Comparison of ENCODE assay signal across 16 cellular contexts in the genomic region with DNA sequence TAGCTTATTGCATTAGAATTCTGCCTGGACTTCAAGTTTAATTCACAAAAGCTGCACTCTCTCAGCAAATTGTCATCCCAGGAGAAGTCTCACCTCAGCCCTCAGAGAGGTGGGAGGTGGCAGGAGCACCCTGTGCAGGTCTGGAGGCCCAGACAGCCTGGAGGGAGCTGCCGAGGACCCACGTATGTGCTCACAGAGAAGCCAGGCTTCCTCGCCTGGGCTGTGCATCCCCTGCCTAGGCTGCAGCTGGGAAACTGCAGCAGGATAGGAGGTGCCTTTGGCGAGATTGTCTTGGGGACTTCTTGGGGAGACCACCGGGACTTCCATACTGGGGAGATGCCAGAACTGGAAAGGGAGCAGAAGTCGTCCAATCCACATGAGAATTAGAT. TPM values are rescaled to one million over a fixed set of nuclear protein-coding genes. Genes with fewer than 3 reads are reported as not detected.
A peak's percentile ranks its signal among the peaks of the same experiment; 100 is the strongest.
DNase-seq lines count a peak whose midpoint lies in the region; ATAC-seq and TF ChIP-seq lines count a peak whose summit lies in the region.
"Had no signal": no experiment of that assay in that cellular context is flagged by ENCODE, and none has a peak within 500 bp of the region (broad histone marks: within the 10 kb centered on the region; RNA-seq: fewer than 3 reads in every experiment).

No MANE protein-coding gene starts in this region.

- DNase-seq in activated CD4-positive, alpha-beta T cell treated with anti-CD3 and anti-CD28 coated beads, Interleukin-2, amount 10 ng/mL, durations not matched to agents 24 days and 14 days, result no peak
- no peak for DNase-seq in activated CD4-positive, alpha-beta T cell treated with anti-CD3 and anti-CD28 coated beads for 1 hour
- DNase-seq in body of pancreas, result no peak
- peak; percentile 11 for DNase-seq in neural progenitor cell (ENCODE audit: low spot score)
- DNase-seq in LoVo (ENCODE audit: low spot score), result no peak
- DNase-seq in left lobe of liver (ENCODE audit: low spot score), result no peak
- DNase-seq: activated CD4-positive, CD25-positive, alpha-beta regulatory T cell treated with anti-CD3 and anti-CD28 coated beads, Interleukin-2, amount 50 U/mL, for 72 hours; EL; gastrocnemius medialis; kidney glomerular epithelial cell; stimulated activated CD4-positive, alpha-beta T cell treated with anti-CD3 and anti-CD28 coated beads, Interleukin-12 subunit alpha, Interleukin-12 subunit beta, amount 100 ng/mL, for 4 hours had no signal

- H3K36me3 ChIP-seq in Loucy (ENCODE audit: insufficient read depth, low read length), result no peaks in the 10 kb centered on the region
- H3K36me3 ChIP-seq in body of pancreas (replicated peaks in 1 of 2; ENCODE audit: insufficient read depth in 1 of 2, low read depth in 2 of 2), result no peaks in the 10 kb centered on the region
- no peaks in the 10 kb centered on the region for H3K36me3 ChIP-seq in neural progenitor cell
- H3K36me3 ChIP-seq: adrenal gland, gastrocnemius medialis, neutrophil had no signal

- peak overlapping the region; percentile 74 for H3K4me2 ChIP-seq in Loucy (ENCODE audit: low read depth, low read length, poor library complexity, severe bottlenecking)
- peak overlapping the region; percentile 87 for H3K4me2 ChIP-seq in neural progenitor cell

- H3K9me2 ChIP-seq in Loucy (replicated peaks; ENCODE audit: low read depth, low read length), result no peaks in the 10 kb centered on the region

- ATAC-seq in body of pancreas (no peak), left lobe of liver (no peak), HG03565 (IDR thresholded peaks at IDR 0.05; ENCODE audit: unreplicated experiment) (no peak)

- no peaks in the 10 kb centered on the region for H3K36me3 Mint-ChIP-seq in activated CD4-positive, alpha-beta T cell treated with anti-CD3 and anti-CD28 coated beads, Interleukin-2, amount 10 ng/mL, durations not matched to agents 24 days and 14 days (ENCODE audit: low read depth)
- no peaks in the 10 kb centered on the region for H3K36me3 Mint-ChIP-seq in neural progenitor cell

- H3K9me3 ChIP-seq in Loucy (ENCODE audit: insufficient read depth, low read depth, low read length) (no peaks in the 10 kb centered on the region), body of pancreas (no peaks in the 10 kb centered on the region), neural progenitor cell (ENCODE audit: low read depth) (no peaks in the 10 kb centered on the region)
- H3K9me3 ChIP-seq: adrenal gland, gastrocnemius medialis, neutrophil had no signal

- TF ChIP-seq POLR2A in body of pancreas (IDR thresholded peaks at IDR 0.05), result no peak

- TF ChIP-seq CTCF in Loucy (conservative IDR thresholded peaks at IDR 0.05; ENCODE audit: low read length) (no peak), body of pancreas (IDR thresholded peaks at IDR 0.05) (no peak), neural progenitor cell (IDR thresholded peaks at IDR 0.05) (no peak)

- 71% methylated on average over 3 to 6 of the region's 6 CpGs for WGBS in body of pancreas, 2 donors

- intact Hi-C loops in activated CD4-positive, alpha-beta T cell treated with anti-CD3 and anti-CD28 coated beads, Interleukin-2, amount 10 ng/mL, durations not matched to agents 24 days and 14 days (cut with micrococcal nuclease), result no loop called here
- intact Hi-C loops in body of pancreas (cut with DNase I), result no loop called here

- H4K20me1 ChIP-seq in Loucy (ENCODE audit: insufficient read depth, low read length, poor library complexity, severe bottlenecking) (no peaks in the 10 kb centered on the region), neural progenitor cell (ENCODE audit: low read depth) (no peaks in the 10 kb centered on the region)

- H3K9ac ChIP-seq in Loucy (ENCODE audit: low read depth, low read length, poor library complexity, severe bottlenecking) (peak overlapping the region; percentile 65), neural progenitor cell (no peak overlapping the region)

- no peaks in the 10 kb centered on the region for H3K79me2 ChIP-seq in Loucy (ENCODE audit: insufficient read depth, low read length)
- H3K79me2 ChIP-seq in neural progenitor cell (ENCODE audit: low read depth), result no peaks in the 10 kb centered on the region

- peaks cover 6% of the 10 kb centered on the region for H3K27me3 Mint-ChIP-seq in activated CD4-positive, alpha-beta T cell treated with anti-CD3 and anti-CD28 coated beads, Interleukin-2, amount 10 ng/mL, durations not matched to agents 24 days and 14 days
- H3K27me3 Mint-ChIP-seq in neural progenitor cell (ENCODE audit: insufficient read depth, low read depth), result peaks cover 40% of the 10 kb centered on the region

- H3K27ac ChIP-seq in body of pancreas (peak overlapping the region in 3 of 4 donors; percentile 83 to 91 (median 91)), neural progenitor cell (no peak overlapping the region)
- H3K27ac ChIP-seq: gastrocnemius medialis, neutrophil had no signal

- H3K4me1 Mint-ChIP-seq in activated CD4-positive, alpha-beta T cell treated with anti-CD3 and anti-CD28 coated beads, Interleukin-2, amount 10 ng/mL, durations not matched to agents 24 days and 14 days, result peaks cover 24% of the 10 kb centered on the region
- peaks cover 34% of the 10 kb centered on the region for H3K4me1 Mint-ChIP-seq in neural progenitor cell

- H2AFZ ChIP-seq in Loucy (ENCODE audit: low read length) (no peak overlapping the region), neural progenitor cell (replicated peaks) (no peak overlapping the region)

- peak overlapping the region; percentile 46 for H3K27ac Mint-ChIP-seq in activated CD4-positive, alpha-beta T cell treated with anti-CD3 and anti-CD28 coated beads, Interleukin-2, amount 10 ng/mL, durations not matched to agents 24 days and 14 days
- no peak overlapping the region for H3K27ac Mint-ChIP-seq in neural progenitor cell

- peak overlapping the region; percentile 84 for H3K4me3 Mint-ChIP-seq in activated CD4-positive, alpha-beta T cell treated with anti-CD3 and anti-CD28 coated beads, Interleukin-2, amount 10 ng/mL, durations not matched to agents 24 days and 14 days
- H3K4me3 Mint-ChIP-seq in neural progenitor cell, result peak overlapping the region; percentile 82

- H3K4me1 ChIP-seq in Loucy (ENCODE audit: insufficient read depth, low read length, poor library complexity, severe bottlenecking), result peaks cover 21% of the 10 kb centered on the region
- peaks cover 18% of the 10 kb centered on the region for H3K4me1 ChIP-seq in body of pancreas
- peaks cover 41% of the 10 kb centered on the region for H3K4me1 ChIP-seq in neural progenitor cell
- H3K4me1 ChIP-seq: adrenal gland had no signal

- H3K27me3 ChIP-seq in Loucy (ENCODE audit: insufficient read depth, low read length, poor library complexity, severe bottlenecking) (no peaks in the 10 kb centered on the region), body of pancreas (no peaks in the 10 kb centered on the region), neural progenitor cell (peaks cover 39% of the 10 kb centered on the region)
- H3K27me3 ChIP-seq: adrenal gland, gastrocnemius medialis had no signal

- H3K9me3 Mint-ChIP-seq in activated CD4-positive, alpha-beta T cell treated with anti-CD3 and anti-CD28 coated beads, Interleukin-2, amount 10 ng/mL, durations not matched to agents 24 days and 14 days, result no peaks in the 10 kb centered on the region
- H3K9me3 Mint-ChIP-seq in neural progenitor cell, result no peaks in the 10 kb centered on the region

- H3K4me3 ChIP-seq in Loucy (ENCODE audit: low read length, poor library complexity, severe bottlenecking), result peak overlapping the region; percentile 74
- no peak overlapping the region for H3K4me3 ChIP-seq in body of pancreas
- no peak overlapping the region for H3K4me3 ChIP-seq in neural progenitor cell

- H3F3A ChIP-seq in Loucy (ENCODE audit: low read depth) (no peaks in the 10 kb centered on the region), neural progenitor cell (ENCODE audit: low read depth) (peaks cover 22% of the 10 kb centered on the region)

RNA-seq across cellular contexts. Expression of a gene that starts 8.8 kb away (rescaled TPM):
- not detected in 2 replicates for total RNA-seq in activated CD4-positive, alpha-beta T cell treated with anti-CD3 and anti-CD28 coated beads, Interleukin-2, amount 10 ng/mL, durations not matched to agents 24 days and 14 days
- total RNA-seq in body of pancreas, result not detected
- total RNA-seq in neural progenitor cell (ENCODE audit: low replicate concordance), result not detected in 2 replicates
- total RNA-seq in left lobe of liver, result 0.40 TPM
- total RNA-seq: gastrocnemius medialis, SK-MEL-5 had no signal

RNA-seq across cellular contexts. Expression of a gene that starts 14.0 kb away (rescaled TPM):
- 63.6 and 64.2 TPM in 2 replicates for total RNA-seq in activated CD4-positive, alpha-beta T cell treated with anti-CD3 and anti-CD28 coated beads, Interleukin-2, amount 10 ng/mL, durations not matched to agents 24 days and 14 days
- total RNA-seq in body of pancreas (10 to 100 TPM; 20.4 to 29.8 TPM), neural progenitor cell (ENCODE audit: low replicate concordance) (11.1 and 26.6 TPM in 2 replicates), left lobe of liver (590 TPM)

RNA-seq across cellular contexts. Expression of a gene that starts 28.3 kb away (rescaled TPM):
- 1.3 and 1.5 TPM in 2 replicates for total RNA-seq in activated CD4-positive, alpha-beta T cell treated with anti-CD3 and anti-CD28 coated beads, Interleukin-2, amount 10 ng/mL, durations not matched to agents 24 days and 14 days
- total RNA-seq in body of pancreas (under 1 TPM; 0.78 to 0.99 TPM), neural progenitor cell (ENCODE audit: low replicate concordance) (0.77 and 1.4 TPM in 2 replicates), left lobe of liver (2.0 TPM)

RNA-seq across cellular contexts. Expression of a gene that starts 34.4 kb away (rescaled TPM):
- total RNA-seq in activated CD4-positive, alpha-beta T cell treated with anti-CD3 and anti-CD28 coated beads, Interleukin-2, amount 10 ng/mL, durations not matched to agents 24 days and 14 days, result 55.8 and 57.3 TPM in 2 replicates
- total RNA-seq in body of pancreas (100 to 1,000 TPM in 1 of 2 donors, 10 to 100 TPM in 1; 77.1 to 128 TPM), neural progenitor cell (ENCODE audit: low replicate concordance) (66.5 and 83.8 TPM in 2 replicates), left lobe of liver (212 TPM)

RNA-seq across cellular contexts. Expression of a gene that starts 34.6 kb away (rescaled TPM):
- 0.96 and 1.2 TPM in 2 replicates for total RNA-seq in activated CD4-positive, alpha-beta T cell treated with anti-CD3 and anti-CD28 coated beads, Interleukin-2, amount 10 ng/mL, durations not matched to agents 24 days and 14 days
- total RNA-seq in body of pancreas (1 to 10 TPM; 2.1 to 2.6 TPM), neural progenitor cell (ENCODE audit: low replicate concordance) (0.54 and 1.9 TPM in 2 replicates), left lobe of liver (3.5 TPM)
